Comparison of ENCODE assay signal across 1 cellular context in genomic region chr6:155791186-155791585, GRCh38.
TF ChIP-seq lines count a peak whose summit lies in the region.

No MANE protein-coding gene starts in this region.

TF ChIP-seq in GM23338, 12 proteins besides CTCF, POLR2A, EP300 and RAD21 (continued from another document):
- no peak for TF ChIP-seq REST (IDR thresholded peaks at IDR 0.05; ENCODE audit: unreplicated experiment)
